Comparison of ENCODE assay signal across 22 cellular contexts in the genomic region with DNA sequence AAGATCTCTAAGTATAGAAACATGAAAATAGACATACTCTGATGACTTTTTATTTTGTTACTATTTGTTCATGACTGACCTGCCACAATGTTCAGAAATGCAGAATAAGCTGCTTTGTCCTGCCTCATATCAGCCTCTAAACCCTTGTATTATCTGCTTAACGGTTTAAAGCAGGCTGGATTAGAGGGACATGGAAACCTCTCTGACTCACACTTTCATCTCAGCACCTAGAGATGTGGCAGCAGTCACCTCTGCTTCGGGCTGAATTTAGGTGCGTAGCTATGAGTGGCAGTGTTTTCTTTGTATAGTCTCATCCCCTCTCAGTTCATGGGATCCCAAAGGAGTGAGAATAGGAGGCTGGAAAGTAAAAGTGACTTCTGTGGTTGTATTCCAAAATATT.
"Had no signal": no experiment of that assay in that cellular context is flagged by ENCODE, and none has a peak within 500 bp of the region (broad histone marks: within the 10 kb centered on the region; RNA-seq: fewer than 3 reads in every experiment).

No MANE protein-coding gene starts in this region.

- H3K27ac ChIP-seq: heart left ventricle, sigmoid colon, thoracic aorta had no signal

- H3K4me1 ChIP-seq: heart left ventricle, sigmoid colon had no signal

- H3K4me1 Mint-ChIP-seq: activated CD4-positive, alpha-beta T cell treated with anti-CD3 and anti-CD28 coated beads, Interleukin-2, amount 10 ng/mL, durations not matched to agents 7 days and 5 days; activated CD8-positive, alpha-beta memory T cell treated with anti-CD3 and anti-CD28 coated beads, Interleukin-2, amount 10 ng/mL, durations not matched to agents 7 days and 5 days; activated naive CD4-positive, alpha-beta T cell treated with anti-CD3 and anti-CD28 coated beads, Interleukin-2, amount 10 ng/mL, durations not matched to agents 7 days and 5 days; memory B cell had no signal

- DNase-seq: activated CD4-positive, alpha-beta T cell treated with anti-CD3 and anti-CD28 coated beads, Interleukin-2, amount 10 ng/mL, durations not matched to agents 7 days and 5 days; activated CD4-positive, CD25-positive, alpha-beta regulatory T cell treated with anti-CD3 and anti-CD28 coated beads, Interleukin-2, amount 50 U/mL, for 72 hours; activated CD8-positive, alpha-beta memory T cell treated with anti-CD3 and anti-CD28 coated beads, Interleukin-2, amount 10 ng/mL, durations not matched to agents 7 days and 5 days; activated CD8-positive, alpha-beta T cell treated with anti-CD3 and anti-CD28 coated beads for 36 hours; activated effector memory CD4-positive, alpha-beta T cell treated with anti-CD3 and anti-CD28 coated beads, Interleukin-2, amount 50 U/mL, for 16 hours; activated naive CD4-positive, alpha-beta T cell treated with anti-CD3 and anti-CD28 coated beads, Interleukin-2, amount 10 ng/mL, durations not matched to agents 7 days and 5 days; activated T-cell treated with anti-CD3 and anti-CD28 coated beads for 4 hours; amygdala; effector CD8-positive, alpha-beta T cell; heart left ventricle; left colon; posterior cingulate gyrus; sigmoid colon; stimulated activated CD4-positive, alpha-beta T cell treated with anti-CD3 and anti-CD28 coated beads, Interleukin-4, amount 100 ng/mL, for 1 hour; stimulated activated naive CD4-positive, alpha-beta T cell had no signal

- H3K27me3 Mint-ChIP-seq: activated CD4-positive, alpha-beta T cell treated with anti-CD3 and anti-CD28 coated beads, Interleukin-2, amount 10 ng/mL, durations not matched to agents 7 days and 5 days; activated CD8-positive, alpha-beta memory T cell treated with anti-CD3 and anti-CD28 coated beads, Interleukin-2, amount 10 ng/mL, durations not matched to agents 7 days and 5 days; activated CD8-positive, alpha-beta T cell treated with anti-CD3 and anti-CD28 coated beads for 36 hours; activated naive CD4-positive, alpha-beta T cell treated with anti-CD3 and anti-CD28 coated beads, Interleukin-2, amount 10 ng/mL, durations not matched to agents 7 days and 5 days; dendritic cell treated with granulocyte-macrophage colony-stimulating factor and Interleukin-4, amounts not matched to agents 40 ng/mL and 50 ng/mL, for 4 days; memory B cell had no signal

- H3K36me3 Mint-ChIP-seq: activated CD8-positive, alpha-beta memory T cell treated with anti-CD3 and anti-CD28 coated beads, Interleukin-2, amount 10 ng/mL, durations not matched to agents 7 days and 5 days; activated naive CD4-positive, alpha-beta T cell treated with anti-CD3 and anti-CD28 coated beads, Interleukin-2, amount 10 ng/mL, durations not matched to agents 7 days and 5 days; memory B cell; type B pancreatic cell had no signal

- FAIRE-seq: endothelial cell of umbilical vein, keratinocyte had no signal

- H3K9me3 Mint-ChIP-seq: activated CD4-positive, alpha-beta T cell treated with anti-CD3 and anti-CD28 coated beads, Interleukin-2, amount 10 ng/mL, durations not matched to agents 7 days and 5 days; activated CD8-positive, alpha-beta T cell treated with anti-CD3 and anti-CD28 coated beads for 36 hours; dendritic cell treated with granulocyte-macrophage colony-stimulating factor and Interleukin-4, amounts not matched to agents 40 ng/mL and 50 ng/mL, for 4 days; memory B cell; nephron; type B pancreatic cell had no signal

- H3K9me3 ChIP-seq: heart left ventricle, sigmoid colon, thoracic aorta had no signal

- H3K36me3 ChIP-seq: heart left ventricle, sigmoid colon, thoracic aorta had no signal

- H3K4me3 Mint-ChIP-seq: activated CD4-positive, alpha-beta T cell treated with anti-CD3 and anti-CD28 coated beads, Interleukin-2, amount 10 ng/mL, durations not matched to agents 7 days and 5 days; activated CD8-positive, alpha-beta memory T cell treated with anti-CD3 and anti-CD28 coated beads, Interleukin-2, amount 10 ng/mL, durations not matched to agents 7 days and 5 days; activated CD8-positive, alpha-beta T cell treated with anti-CD3 and anti-CD28 coated beads for 36 hours; activated naive CD4-positive, alpha-beta T cell treated with anti-CD3 and anti-CD28 coated beads, Interleukin-2, amount 10 ng/mL, durations not matched to agents 7 days and 5 days; dendritic cell treated with granulocyte-macrophage colony-stimulating factor and Interleukin-4, amounts not matched to agents 40 ng/mL and 50 ng/mL, for 4 days; memory B cell; nephron; type B pancreatic cell had no signal

- H3K27ac Mint-ChIP-seq: activated CD4-positive, alpha-beta T cell treated with anti-CD3 and anti-CD28 coated beads, Interleukin-2, amount 10 ng/mL, durations not matched to agents 7 days and 5 days; activated CD8-positive, alpha-beta memory T cell treated with anti-CD3 and anti-CD28 coated beads, Interleukin-2, amount 10 ng/mL, durations not matched to agents 7 days and 5 days; activated CD8-positive, alpha-beta T cell treated with anti-CD3 and anti-CD28 coated beads for 36 hours; activated naive CD4-positive, alpha-beta T cell treated with anti-CD3 and anti-CD28 coated beads, Interleukin-2, amount 10 ng/mL, durations not matched to agents 7 days and 5 days; dendritic cell treated with granulocyte-macrophage colony-stimulating factor and Interleukin-4, amounts not matched to agents 40 ng/mL and 50 ng/mL, for 4 days; memory B cell; nephron had no signal

- H3K4me3 ChIP-seq: heart left ventricle, sigmoid colon, thoracic aorta had no signal

- H3K27me3 ChIP-seq: heart left ventricle, sigmoid colon had no signal
